In the genomic region with DNA sequence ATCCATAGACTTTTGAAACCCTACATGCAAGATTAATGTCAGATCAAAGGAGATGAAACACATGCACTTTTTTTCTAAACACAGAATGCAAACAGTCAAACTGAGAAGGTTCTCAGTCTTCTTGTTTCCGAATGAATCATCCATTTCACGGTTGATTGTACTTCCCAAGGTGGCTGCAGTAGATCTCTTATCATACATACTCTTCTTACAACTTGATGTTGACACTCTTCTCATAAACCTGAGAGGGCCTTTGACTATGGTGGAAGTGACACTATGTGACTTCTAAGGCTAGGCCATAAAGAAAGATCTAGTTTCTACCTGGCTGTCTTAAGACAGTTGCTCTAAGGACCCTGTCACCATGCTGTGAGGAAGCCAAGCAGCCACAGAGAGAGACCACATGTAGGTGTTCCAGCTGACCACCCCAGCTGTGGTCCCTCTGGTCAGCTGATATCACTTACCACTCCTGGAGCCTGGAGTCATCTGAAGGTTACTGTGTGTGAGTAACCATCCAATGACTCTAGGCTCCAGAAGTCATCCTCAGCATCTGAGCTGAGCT, we compare ENCODE assay signal across 10 cellular contexts.
DNase-seq lines count a peak whose midpoint lies in the region; ATAC-seq and TF ChIP-seq lines count a peak whose summit lies in the region.
"Had no signal": no experiment of that assay in that cellular context is flagged by ENCODE, and none has a peak within 500 bp of the region (broad histone marks: within the 10 kb centered on the region; RNA-seq: fewer than 3 reads in every experiment).

No MANE protein-coding gene starts in this region.

- intact Hi-C loops in mammary epithelial cell (cut with micrococcal nuclease) = loop anchor here (10.0 kb wide), 1 partner anchor 328 kb away; no protein-coding TSS in a partner anchor

- H4K20me1 ChIP-seq in mammary epithelial cell (ENCODE audit: insufficient read depth, low read length) = no peaks in the 10 kb centered on the region
- H4K20me1 ChIP-seq: BLaER1 treated with 17β-estradiol and CSF1 and Interleukin-3, amounts not matched to agents 10 nM and 100 nM had no signal

- WGBS in mammary epithelial cell (ENCODE audit: low coverage, missing lambda C conversion rate) = 73% methylated on average over 2 of the region's 2 CpGs

- BruUV-seq in mammary epithelial cell (replicated peaks; lab: Mats Ljungman, UMichigan) = no TSS peak

- H3K9ac ChIP-seq in mammary epithelial cell (ENCODE audit: insufficient read depth, low read length) = no peak overlapping the region
- H3K9ac ChIP-seq: BLaER1 treated with 17β-estradiol and CSF1 and Interleukin-3, amounts not matched to agents 10 nM and 100 nM had no signal

- no peak overlapping the region for H2AFZ ChIP-seq in mammary epithelial cell (ENCODE audit: low read depth, low read length)

- H3K9me3 ChIP-seq in mammary epithelial cell (replicated peaks; ENCODE audit: insufficient read depth, low read length) = no peaks in the 10 kb centered on the region
- H3K9me3 ChIP-seq: BLaER1 treated with 17β-estradiol and CSF1 and Interleukin-3, amounts not matched to agents 10 nM and 100 nM had no signal

- ATAC-seq in HG02588 (IDR thresholded peaks at IDR 0.05; ENCODE audit: unreplicated experiment) (peak; percentile 83), HG03575 (IDR thresholded peaks at IDR 0.05; ENCODE audit: extremely low read depth, insufficient number of reproducible peaks, low FRiP score, unreplicated experiment) (peak; percentile 83)
- ATAC-seq in stimulated activated naive CD8-positive, alpha-beta T cell treated with anti-CD3 and anti-CD28 coated beads, Interleukin-15, Interleukin-2, amounts not matched to agents 100 U/mL and 50 U/mL, for 24 hours = peak; percentile 89
- ATAC-seq: naive thymus-derived CD4-positive, alpha-beta T cell had no signal

- no peaks in the 10 kb centered on the region for H3K27me3 ChIP-seq in mammary epithelial cell (ENCODE audit: insufficient read depth, low read length)
- H3K27me3 ChIP-seq: BLaER1 treated with 17β-estradiol and CSF1 and Interleukin-3, amounts not matched to agents 10 nM and 100 nM had no signal

- no peak for TF ChIP-seq CTCF in mammary epithelial cell (conservative IDR thresholded peaks at IDR 0.05 in 1 of 2, IDR thresholded peaks at IDR 0.05 in 1 of 2; ENCODE audit: extremely low read depth in 1 of 2, insufficient read depth in 1 of 2, low read depth in 1 of 2, low read length in 2 of 2)

- H3K4me1 ChIP-seq in mammary epithelial cell (ENCODE audit: insufficient read depth, low read length) = no peaks in the 10 kb centered on the region
- H3K4me1 ChIP-seq: BLaER1 treated with 17β-estradiol and CSF1 and Interleukin-3, amounts not matched to agents 10 nM and 100 nM had no signal

- dilution Hi-C loops in mammary epithelial cell (cut with HindIII; ENCODE audit: low sequenced_read_pairs) = no loop called here

- CTCF ChIA-PET in mammary epithelial cell (lab: Charles Lee; ENCODE audit: low non-redundant PET) = no interaction called here

- in situ Hi-C loops in mammary epithelial cell (cut with MboI; ENCODE audit: low sequenced_read_pairs in 2 of 2) = no loop called here

- H3K4me3 ChIP-seq in mammary epithelial cell (replicated peaks in 1 of 3; ENCODE audit: insufficient read depth in 1 of 3, low read depth in 2 of 3, low read length in 3 of 3) = no peak overlapping the region
- H3K4me3 ChIP-seq: BLaER1 treated with 17β-estradiol and CSF1 and Interleukin-3, amounts not matched to agents 10 nM and 100 nM had no signal

- no peaks in the 10 kb centered on the region for H3K36me3 ChIP-seq in mammary epithelial cell (ENCODE audit: insufficient read depth, low read length)
- H3K36me3 ChIP-seq: BLaER1 treated with 17β-estradiol and CSF1 and Interleukin-3, amounts not matched to agents 10 nM and 100 nM had no signal

- no peak overlapping the region for H3K4me2 ChIP-seq in mammary epithelial cell (ENCODE audit: insufficient read depth, low read depth, low read length)
- H3K4me2 ChIP-seq: BLaER1 treated with 17β-estradiol and CSF1 and Interleukin-3, amounts not matched to agents 10 nM and 100 nM had no signal

- H3K27ac ChIP-seq in mammary epithelial cell (ENCODE audit: insufficient read depth, low read depth, low read length) = no peak overlapping the region
- H3K27ac ChIP-seq: BLaER1 treated with 17β-estradiol and CSF1 and Interleukin-3, amounts not matched to agents 10 nM and 100 nM had no signal

- peak; percentile 13 for DNase-seq in stimulated activated CD4-positive, alpha-beta T cell treated with anti-CD3 and anti-CD28 coated beads, Interleukin-15, amount 100 ng/mL, for 24 hours
- DNase-seq in stimulated activated CD4-positive, alpha-beta T cell treated with anti-CD3 and anti-CD28 coated beads, Interleukin-12 subunit alpha, Interleukin-12 subunit beta, amount 100 ng/mL, for 4 hours = no peak
- peak; percentile 7 for DNase-seq in stimulated activated naive CD8-positive, alpha-beta T cell treated with anti-CD3 and anti-CD28 coated beads, Interleukin-15, Interleukin-2, amounts not matched to agents 100 U/mL and 50 U/mL, for 24 hours
- DNase-seq in mammary epithelial cell (no peak), NCI-H146 (lab: John Stamatoyannopoulos, UW) (no peak)
- DNase-seq in activated CD4-positive, CD25-positive, alpha-beta regulatory T cell treated with anti-CD3 and anti-CD28 coated beads, Interleukin-2, amount 50 U/mL, for 72 hours = no peak
- DNase-seq: naive thymus-derived CD4-positive, alpha-beta T cell had no signal

- no peaks in the 10 kb centered on the region for H3K79me2 ChIP-seq in mammary epithelial cell (ENCODE audit: insufficient read depth, low read length)

Comparison
In these comparisons a context has a peak if more than half of its experiments do, and no peak if none do; other contexts are left out.
1. DNase-seq: peak in stimulated activated CD4-positive, alpha-beta T cell treated with anti-CD3 and anti-CD28 coated beads, Interleukin-15, amount 100 ng/mL, for 24 hours (single experiment) and stimulated activated naive CD8-positive, alpha-beta T cell treated with anti-CD3 and anti-CD28 coated beads, Interleukin-15, Interleukin-2, amounts not matched to agents 100 U/mL and 50 U/mL, for 24 hours (single experiment); none in stimulated activated CD4-positive, alpha-beta T cell treated with anti-CD3 and anti-CD28 coated beads, Interleukin-12 subunit alpha, Interleukin-12 subunit beta, amount 100 ng/mL, for 4 hours (single experiment), mammary epithelial cell (single experiment), activated CD4-positive, CD25-positive, alpha-beta regulatory T cell treated with anti-CD3 and anti-CD28 coated beads, Interleukin-2, amount 50 U/mL, for 72 hours (single experiment) and NCI-H146 (single experiment).
2. Peak in every context shown above with its lines, with median percentiles within 50 percentile points of each other: ATAC-seq.